In the genomic region with DNA sequence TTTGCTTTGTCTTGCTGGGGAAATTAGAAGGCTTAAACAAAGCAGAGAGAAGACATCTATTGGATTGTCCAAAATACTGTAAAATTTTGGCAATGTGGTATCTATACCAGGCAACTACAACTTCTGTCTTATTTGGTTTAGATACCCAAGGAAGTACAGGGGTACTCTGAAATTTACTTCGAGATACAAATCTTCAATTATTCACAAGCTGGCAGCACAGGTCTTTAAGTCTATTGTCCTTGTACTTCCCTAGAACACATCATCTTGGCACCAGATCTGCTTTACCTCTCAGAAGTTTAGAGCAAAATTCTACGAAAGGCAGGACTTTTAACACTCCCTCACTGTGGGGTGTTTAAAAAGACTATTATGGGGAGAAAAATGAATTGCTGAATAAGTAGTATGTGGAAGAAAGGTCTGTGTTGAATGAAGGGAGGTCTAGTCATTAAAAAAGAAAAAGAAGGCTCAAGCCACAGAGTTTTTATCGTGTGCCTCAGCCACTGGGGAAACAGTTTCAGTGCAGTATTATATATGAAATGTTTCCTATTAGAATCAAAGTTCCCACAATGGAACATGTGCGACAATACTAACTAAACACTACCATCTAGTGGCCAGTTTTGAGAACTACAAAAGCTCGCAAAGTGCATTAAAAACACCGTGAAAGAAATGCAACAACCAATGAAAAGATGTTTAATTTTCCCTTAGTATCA, we compare ENCODE assay signal across 8 cellular contexts.
DNase-seq lines count a peak whose midpoint lies in the region; ATAC-seq, FAIRE-seq and TF ChIP-seq lines count a peak whose summit lies in the region.

No MANE protein-coding gene starts in this region.

- ATAC-seq in GM19397 (IDR thresholded peaks at IDR 0.05; ENCODE audit: unreplicated experiment) (peak; percentile 33), HG03432 (IDR thresholded peaks at IDR 0.05; ENCODE audit: unreplicated experiment) (peak; percentile 43)

- no peak for TF ChIP-seq POLR2A in stomach (IDR thresholded peaks at IDR 0.05)

- H3K4me3 ChIP-seq in bronchial epithelial cell (ENCODE audit: low read depth, low read length): no peak overlapping the region
- peak overlapping the region; percentile 7 to 41 for H3K4me3 ChIP-seq in kidney (ENCODE audit: low read length in 2 of 2)
- H3K4me3 ChIP-seq in stomach: peak overlapping the region in 3 of 4 donors; percentile 12 to 27 (median 18)

- no peaks in the 10 kb centered on the region for H3K36me3 ChIP-seq in bronchial epithelial cell (ENCODE audit: control insufficient read depth, insufficient read depth, low read length)
- no peaks in the 10 kb centered on the region for H3K36me3 ChIP-seq in kidney (ENCODE audit: control insufficient read depth in 1 of 2, insufficient read depth in 2 of 2, low read length in 2 of 2)
- H3K36me3 ChIP-seq in stomach: no peaks in the 10 kb centered on the region

- H3K27ac ChIP-seq in kidney (ENCODE audit: low read depth in 2 of 2, low read length in 2 of 2) (peak overlapping the region; percentile 0 to 4), stomach (peak overlapping the region in 4 of 5 donors; percentile 31 to 57 (median 54))

- no peak for FAIRE-seq in bronchial epithelial cell (lab: Jason Lieb, UNC)
- FAIRE-seq in kidney (lab: Jason Lieb, UNC): peak; percentile 98

- DNase-seq in EH (ENCODE audit: low read depth) (peak; percentile 62), NCI-H82 treated with DMSO at 0.1 percent for 48 hours (lab: John Stamatoyannopoulos, UW; ENCODE audit: unreplicated experiment) (peak; percentile 44), bronchial epithelial cell (ENCODE audit: low read depth) (peak; percentile 65), kidney (no peak), stomach (no peak)
- DNase-seq in activated CD4-positive, alpha-beta T cell treated with anti-CD3 and anti-CD28 coated beads for 1 hour: no peak

- H3K27me3 ChIP-seq in bronchial epithelial cell (ENCODE audit: control insufficient read depth, insufficient read depth, low read length): no peaks in the 10 kb centered on the region
- H3K27me3 ChIP-seq in stomach: no peaks in the 10 kb centered on the region

- H3K4me1 ChIP-seq in kidney (ENCODE audit: control insufficient read depth in 1 of 2, insufficient read depth in 1 of 2, low read depth in 1 of 2, low read length in 2 of 2) (peaks cover 5 to 7% of the 10 kb centered on the region in 2 donors), stomach (peaks cover 11 to 22% (median 17%) of the 10 kb centered on the region in 4 donors)

- 11 to 16% (median 14%) methylated on average over 6 of the region's 6 CpGs for WGBS in stomach, 5 donors

- no peak overlapping the region for H3K9ac ChIP-seq in kidney (ENCODE audit: low read length in 2 of 2)

- no peak for TF ChIP-seq EP300 in stomach (IDR thresholded peaks at IDR 0.05)

- intact Hi-C loops in kidney (cut with DNase I) (loop anchor here (10.0 kb wide), 1 partner anchor 415 kb away; no protein-coding TSS in a partner anchor), stomach (cut with DNase I; ENCODE audit: low total_unique reads) (loop anchor here (5.0 kb wide), 1 partner anchor 413 kb away; no protein-coding TSS in a partner anchor)

- H3K9me3 ChIP-seq in kidney (ENCODE audit: control insufficient read depth in 1 of 2, low read length in 2 of 2) (no peaks in the 10 kb centered on the region), stomach (no peaks in the 10 kb centered on the region)

- TF ChIP-seq CTCF in bronchial epithelial cell (IDR thresholded peaks at IDR 0.05; ENCODE audit: insufficient read depth, low read length, severe bottlenecking) (peak; percentile 41), kidney (IDR thresholded peaks at IDR 0.05; ENCODE audit: borderline replicate concordance, extremely low read depth, insufficient read depth) (peak; percentile 70), stomach (IDR thresholded peaks at IDR 0.05) (peak in 5 of 7 experiments; percentile 72 to 87 (median 76))

Comparison
In these comparisons a context has a peak if more than half of its experiments do, and no peak if none do; other contexts are left out.
1. DNase-seq: peak in EH (single experiment), NCI-H82 treated with DMSO at 0.1 percent for 48 hours (single experiment) and bronchial epithelial cell (single experiment); none in kidney (single experiment), stomach (single experiment) and activated CD4-positive, alpha-beta T cell treated with anti-CD3 and anti-CD28 coated beads for 1 hour (single experiment).
2. Peak in every context shown above with its lines, with median percentiles within 50 percentile points of each other: CTCF ChIP-seq.